1 cellular context compared by ENCODE assay signal in the genomic region with DNA sequence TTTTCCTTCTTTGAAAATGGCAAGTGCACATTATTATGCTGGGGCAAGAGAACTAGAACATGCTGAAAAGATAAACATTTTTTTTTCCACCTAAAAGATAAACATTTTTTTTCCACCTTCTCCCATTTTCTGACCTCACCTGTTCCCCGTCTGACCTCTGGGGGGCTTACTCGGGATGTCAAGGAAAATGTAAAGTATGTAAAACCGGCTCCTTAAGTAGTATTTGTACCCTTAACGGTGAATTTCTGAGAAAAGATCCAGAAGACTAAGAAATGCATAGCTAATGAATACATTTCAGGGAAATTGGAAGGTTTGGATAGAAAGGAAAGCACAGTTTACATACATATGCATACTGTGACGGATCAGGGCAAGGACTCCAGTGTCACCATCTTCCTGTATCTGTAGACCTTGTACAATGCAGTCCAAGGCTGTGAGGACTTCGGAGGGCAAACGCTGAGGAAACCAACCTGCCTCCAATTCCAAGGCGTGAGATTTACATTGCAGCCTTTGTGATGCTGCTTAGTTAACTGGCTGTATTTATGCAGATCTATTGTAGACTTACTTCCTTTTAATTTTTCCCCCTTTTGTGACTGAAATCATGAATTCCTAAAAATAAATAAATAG.
TF ChIP-seq lines count a peak whose summit lies in the region.

No MANE protein-coding gene starts in this region.

TF ChIP-seq in H1, 55 proteins besides CTCF, POLR2A, EP300 and RAD21:
- TF ChIP-seq, protein P1, sequence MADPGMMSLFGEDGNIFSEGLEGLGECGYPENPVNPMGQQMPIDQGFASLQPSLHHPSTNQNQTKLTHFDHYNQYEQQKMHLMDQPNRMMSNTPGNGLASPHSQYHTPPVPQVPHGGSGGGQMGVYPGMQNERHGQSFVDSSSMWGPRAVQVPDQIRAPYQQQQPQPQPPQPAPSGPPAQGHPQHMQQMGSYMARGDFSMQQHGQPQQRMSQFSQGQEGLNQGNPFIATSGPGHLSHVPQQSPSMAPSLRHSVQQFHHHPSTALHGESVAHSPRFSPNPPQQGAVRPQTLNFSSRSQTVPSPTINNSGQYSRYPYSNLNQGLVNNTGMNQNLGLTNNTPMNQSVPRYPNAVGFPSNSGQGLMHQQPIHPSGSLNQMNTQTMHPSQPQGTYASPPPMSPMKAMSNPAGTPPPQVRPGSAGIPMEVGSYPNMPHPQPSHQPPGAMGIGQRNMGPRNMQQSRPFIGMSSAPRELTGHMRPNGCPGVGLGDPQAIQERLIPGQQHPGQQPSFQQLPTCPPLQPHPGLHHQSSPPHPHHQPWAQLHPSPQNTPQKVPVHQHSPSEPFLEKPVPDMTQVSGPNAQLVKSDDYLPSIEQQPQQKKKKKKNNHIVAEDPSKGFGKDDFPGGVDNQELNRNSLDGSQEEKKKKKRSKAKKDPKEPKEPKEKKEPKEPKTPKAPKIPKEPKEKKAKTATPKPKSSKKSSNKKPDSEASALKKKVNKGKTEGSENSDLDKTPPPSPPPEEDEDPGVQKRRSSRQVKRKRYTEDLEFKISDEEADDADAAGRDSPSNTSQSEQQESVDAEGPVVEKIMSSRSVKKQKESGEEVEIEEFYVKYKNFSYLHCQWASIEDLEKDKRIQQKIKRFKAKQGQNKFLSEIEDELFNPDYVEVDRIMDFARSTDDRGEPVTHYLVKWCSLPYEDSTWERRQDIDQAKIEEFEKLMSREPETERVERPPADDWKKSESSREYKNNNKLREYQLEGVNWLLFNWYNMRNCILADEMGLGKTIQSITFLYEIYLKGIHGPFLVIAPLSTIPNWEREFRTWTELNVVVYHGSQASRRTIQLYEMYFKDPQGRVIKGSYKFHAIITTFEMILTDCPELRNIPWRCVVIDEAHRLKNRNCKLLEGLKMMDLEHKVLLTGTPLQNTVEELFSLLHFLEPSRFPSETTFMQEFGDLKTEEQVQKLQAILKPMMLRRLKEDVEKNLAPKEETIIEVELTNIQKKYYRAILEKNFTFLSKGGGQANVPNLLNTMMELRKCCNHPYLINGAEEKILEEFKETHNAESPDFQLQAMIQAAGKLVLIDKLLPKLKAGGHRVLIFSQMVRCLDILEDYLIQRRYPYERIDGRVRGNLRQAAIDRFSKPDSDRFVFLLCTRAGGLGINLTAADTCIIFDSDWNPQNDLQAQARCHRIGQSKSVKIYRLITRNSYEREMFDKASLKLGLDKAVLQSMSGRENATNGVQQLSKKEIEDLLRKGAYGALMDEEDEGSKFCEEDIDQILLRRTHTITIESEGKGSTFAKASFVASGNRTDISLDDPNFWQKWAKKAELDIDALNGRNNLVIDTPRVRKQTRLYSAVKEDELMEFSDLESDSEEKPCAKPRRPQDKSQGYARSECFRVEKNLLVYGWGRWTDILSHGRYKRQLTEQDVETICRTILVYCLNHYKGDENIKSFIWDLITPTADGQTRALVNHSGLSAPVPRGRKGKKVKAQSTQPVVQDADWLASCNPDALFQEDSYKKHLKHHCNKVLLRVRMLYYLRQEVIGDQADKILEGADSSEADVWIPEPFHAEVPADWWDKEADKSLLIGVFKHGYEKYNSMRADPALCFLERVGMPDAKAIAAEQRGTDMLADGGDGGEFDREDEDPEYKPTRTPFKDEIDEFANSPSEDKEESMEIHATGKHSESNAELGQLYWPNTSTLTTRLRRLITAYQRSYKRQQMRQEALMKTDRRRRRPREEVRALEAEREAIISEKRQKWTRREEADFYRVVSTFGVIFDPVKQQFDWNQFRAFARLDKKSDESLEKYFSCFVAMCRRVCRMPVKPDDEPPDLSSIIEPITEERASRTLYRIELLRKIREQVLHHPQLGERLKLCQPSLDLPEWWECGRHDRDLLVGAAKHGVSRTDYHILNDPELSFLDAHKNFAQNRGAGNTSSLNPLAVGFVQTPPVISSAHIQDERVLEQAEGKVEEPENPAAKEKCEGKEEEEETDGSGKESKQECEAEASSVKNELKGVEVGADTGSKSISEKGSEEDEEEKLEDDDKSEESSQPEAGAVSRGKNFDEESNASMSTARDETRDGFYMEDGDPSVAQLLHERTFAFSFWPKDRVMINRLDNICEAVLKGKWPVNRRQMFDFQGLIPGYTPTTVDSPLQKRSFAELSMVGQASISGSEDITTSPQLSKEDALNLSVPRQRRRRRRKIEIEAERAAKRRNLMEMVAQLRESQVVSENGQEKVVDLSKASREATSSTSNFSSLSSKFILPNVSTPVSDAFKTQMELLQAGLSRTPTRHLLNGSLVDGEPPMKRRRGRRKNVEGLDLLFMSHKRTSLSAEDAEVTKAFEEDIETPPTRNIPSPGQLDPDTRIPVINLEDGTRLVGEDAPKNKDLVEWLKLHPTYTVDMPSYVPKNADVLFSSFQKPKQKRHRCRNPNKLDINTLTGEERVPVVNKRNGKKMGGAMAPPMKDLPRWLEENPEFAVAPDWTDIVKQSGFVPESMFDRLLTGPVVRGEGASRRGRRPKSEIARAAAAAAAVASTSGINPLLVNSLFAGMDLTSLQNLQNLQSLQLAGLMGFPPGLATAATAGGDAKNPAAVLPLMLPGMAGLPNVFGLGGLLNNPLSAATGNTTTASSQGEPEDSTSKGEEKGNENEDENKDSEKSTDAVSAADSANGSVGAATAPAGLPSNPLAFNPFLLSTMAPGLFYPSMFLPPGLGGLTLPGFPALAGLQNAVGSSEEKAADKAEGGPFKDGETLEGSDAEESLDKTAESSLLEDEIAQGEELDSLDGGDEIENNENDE (IDR thresholded peaks at IDR 0.05; ENCODE audit: insufficient replicate concordance, low read length), result peak; percentile 18
- TF ChIP-seq KDM4A (IDR thresholded peaks at IDR 0.05; ENCODE audit: low read depth, low read length, severe bottlenecking), result no peak
- TF ChIP-seq SIN3A (conservative IDR thresholded peaks at IDR 0.05 in 1 of 2, IDR thresholded peaks at IDR 0.05 in 1 of 2; ENCODE audit: low read depth in 1 of 2, low read length in 2 of 2), result peak in 1 of 2 experiments; percentile 43; a peak in 2 of 4 replicates
